In the genomic region with DNA sequence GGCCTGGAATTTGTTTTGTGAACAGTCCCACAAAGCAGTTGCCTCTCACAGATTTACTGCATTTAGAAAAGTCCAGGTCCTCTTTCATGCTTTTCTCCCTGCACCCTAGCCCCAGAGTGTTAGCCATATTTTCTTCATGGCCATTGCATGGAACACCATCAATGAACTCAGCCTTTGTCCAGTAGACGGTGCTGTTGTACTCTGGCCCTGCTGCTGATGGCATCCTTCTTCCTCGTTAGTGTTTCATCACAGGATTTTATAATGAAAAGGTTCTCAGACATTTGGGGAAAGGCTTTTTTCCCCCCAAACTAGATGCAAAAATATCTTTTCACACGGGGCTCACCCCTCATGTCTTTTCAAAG, we compare ENCODE assay signal across 8 cellular contexts.
DNase-seq lines count a peak whose midpoint lies in the region; ATAC-seq and TF ChIP-seq lines count a peak whose summit lies in the region.

No MANE protein-coding gene starts in this region.

- H3K27ac ChIP-seq in lung (ENCODE audit: low read depth in 1 of 2, low read length in 1 of 2), result no peak overlapping the region

- ATAC-seq in GM21737 (IDR thresholded peaks at IDR 0.05; ENCODE audit: unreplicated experiment) (peak; percentile 60), lung (ENCODE audit: insufficient read depth, low FRiP score) (peak; percentile 47)

- DNase-seq in EH (ENCODE audit: low read depth) (peak; percentile 42), NCI-H1092 (lab: John Stamatoyannopoulos, UW) (peak; percentile 85), SK-N-DZ (ENCODE audit: low spot score) (peak; percentile 71), lung (ENCODE audit: low spot score) (no peak), type B pancreatic cell (ENCODE audit: extremely low spot score, unreplicated experiment) (no peak), 8988T (no peak)
- peak; percentile 12 for DNase-seq in central memory CD4-positive, alpha-beta T cell

- no peaks in the 10 kb centered on the region for H3K36me3 Mint-ChIP-seq in type B pancreatic cell

- peaks cover 0 to 11% of the 10 kb centered on the region in 2 donors for H3K4me1 ChIP-seq in lung (ENCODE audit: control insufficient read depth in 2 of 2, insufficient read depth in 2 of 2, low read length in 2 of 2)

- H3K4me3 Mint-ChIP-seq in type B pancreatic cell, result no peak overlapping the region

- H3K27me3 ChIP-seq in lung (ENCODE audit: control insufficient read depth, insufficient read depth), result no peaks in the 10 kb centered on the region

- no peaks in the 10 kb centered on the region for H3K27me3 Mint-ChIP-seq in type B pancreatic cell

- no peaks in the 10 kb centered on the region for H3K9me3 ChIP-seq in lung (ENCODE audit: control insufficient read depth in 2 of 2, insufficient read depth in 1 of 2, low read length in 1 of 2)

- WGBS in lung, 2 donors, result 14% methylated on average over 3 of the region's 3 CpGs

- no peak overlapping the region for H3K4me3 ChIP-seq in lung

- H3K27ac Mint-ChIP-seq in type B pancreatic cell, result no peak overlapping the region

- H3K4me1 Mint-ChIP-seq in type B pancreatic cell (ENCODE audit: unreplicated experiment), result peaks cover 20% of the 10 kb centered on the region

- H3K36me3 ChIP-seq in lung (ENCODE audit: control insufficient read depth in 2 of 2, insufficient read depth in 2 of 2, low read length in 2 of 2), result no peaks in the 10 kb centered on the region

- peak; percentile 40 for TF ChIP-seq CTCF in lung (IDR thresholded peaks at IDR 0.05; ENCODE audit: control extremely low read depth, extremely low read depth)
- TF ChIP-seq CTCF in type B pancreatic cell (conservative IDR thresholded peaks at IDR 0.05), result peak; percentile 85

- H3K9me3 Mint-ChIP-seq in type B pancreatic cell, result no peaks in the 10 kb centered on the region

Comparison
In these comparisons a context has a peak if more than half of its experiments do, and no peak if none do; other contexts are left out.
1. DNase-seq: peak in EH (single experiment), NCI-H1092 (single experiment), SK-N-DZ (single experiment) and central memory CD4-positive, alpha-beta T cell (single experiment); none in lung (single experiment), type B pancreatic cell (single experiment) and 8988T (single experiment).